In the genomic region with DNA sequence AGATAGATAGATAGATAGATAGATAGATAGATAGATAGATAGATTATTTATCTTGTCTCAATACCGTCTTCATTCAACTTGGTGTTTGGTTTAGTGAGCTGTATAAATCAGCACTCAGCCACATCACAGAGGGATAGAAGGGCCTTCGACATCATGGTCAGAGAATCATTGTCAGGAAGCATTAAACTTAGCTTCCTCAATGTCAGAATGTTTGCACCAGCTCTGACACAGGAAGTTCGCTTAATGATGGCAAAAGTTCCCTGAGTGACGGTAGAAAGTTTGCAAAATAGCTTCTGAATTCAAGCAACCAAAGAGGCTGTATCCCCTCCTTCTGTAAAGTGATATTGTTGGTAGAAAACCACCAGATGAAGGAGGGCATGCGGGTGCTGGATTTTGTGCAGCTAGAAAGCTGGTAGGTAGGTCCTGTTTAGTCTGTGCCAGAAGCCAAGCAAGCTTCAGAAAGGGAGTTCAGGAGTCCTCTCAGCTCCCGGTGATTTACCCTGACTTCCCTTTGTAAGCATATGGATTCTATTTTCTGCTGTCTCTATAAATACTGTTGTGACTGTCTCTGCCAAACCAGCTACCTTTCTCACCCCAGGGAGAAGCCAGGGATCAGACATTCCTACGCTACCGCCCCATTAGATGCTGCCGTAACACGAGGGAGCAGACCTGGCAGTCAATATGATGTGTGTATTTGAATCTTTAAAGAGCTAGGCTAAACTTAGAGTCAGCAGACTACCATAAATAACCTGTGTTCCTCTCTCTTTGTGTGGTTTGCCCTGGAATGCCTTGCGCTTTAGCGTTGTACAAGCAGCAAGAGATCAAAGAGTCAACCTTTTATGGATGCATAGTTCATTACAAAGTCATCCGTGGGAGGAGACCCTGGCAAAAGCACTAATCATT, we compare ENCODE assay signal across 1 cellular context.
TF ChIP-seq lines count a peak whose summit lies in the region.

No MANE protein-coding gene starts in this region.

TF ChIP-seq in HepG2, 621 proteins besides CTCF, POLR2A, EP300 and RAD21 (continued from another document):
- no peak for TF ChIP-seq ZFP1 (CRISPR knock-in tag; IDR thresholded peaks at IDR 0.05)
- TF ChIP-seq ARID5B (CRISPR knock-in tag; IDR thresholded peaks at IDR 0.05): peak; percentile 16; the same call in 1 of the 2 replicates
- peak; percentile 43; the same call in 1 of the 2 replicates for TF ChIP-seq TCF7 (IDR thresholded peaks at IDR 0.05; ENCODE audit: low read depth)
- no peak for TF ChIP-seq RNF219 (CRISPR knock-in tag; IDR thresholded peaks at IDR 0.05)
- TF ChIP-seq TBX2 (CRISPR knock-in tag; IDR thresholded peaks at IDR 0.05; ENCODE audit: borderline replicate concordance): no peak
- no peak for TF ChIP-seq SOX13 (IDR thresholded peaks at IDR 0.05)
- TF ChIP-seq SOX13 (CRISPR knock-in tag; conservative IDR thresholded peaks at IDR 0.05 in 1 of 2, IDR thresholded peaks at IDR 0.05 in 1 of 2): peak in 1 of 2 experiments; percentile 21; a peak in 1 of 4 replicates
- TF ChIP-seq ZNF552 (CRISPR knock-in tag; IDR thresholded peaks at IDR 0.05; ENCODE audit: borderline replicate concordance): no peak
- TF ChIP-seq ZC3H4 (CRISPR knock-in tag; IDR thresholded peaks at IDR 0.05; ENCODE audit: borderline replicate concordance): no peak
- TF ChIP-seq, protein P1, sequence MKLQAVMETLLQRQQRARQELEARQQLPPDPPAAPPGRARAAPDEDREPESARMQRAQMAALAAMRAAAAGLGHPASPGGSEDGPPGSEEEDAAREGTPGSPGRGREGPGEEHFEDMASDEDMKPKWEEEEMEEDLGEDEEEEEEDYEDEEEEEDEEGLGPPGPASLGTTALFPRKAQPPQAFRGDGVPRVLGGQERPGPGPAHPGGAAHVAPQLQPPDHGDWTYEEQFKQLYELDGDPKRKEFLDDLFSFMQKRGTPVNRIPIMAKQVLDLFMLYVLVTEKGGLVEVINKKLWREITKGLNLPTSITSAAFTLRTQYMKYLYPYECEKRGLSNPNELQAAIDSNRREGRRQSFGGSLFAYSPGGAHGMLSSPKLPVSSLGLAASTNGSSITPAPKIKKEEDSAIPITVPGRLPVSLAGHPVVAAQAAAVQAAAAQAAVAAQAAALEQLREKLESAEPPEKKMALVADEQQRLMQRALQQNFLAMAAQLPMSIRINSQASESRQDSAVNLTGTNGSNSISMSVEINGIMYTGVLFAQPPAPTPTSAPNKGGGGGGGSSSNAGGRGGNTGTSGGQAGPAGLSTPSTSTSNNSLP (IDR thresholded peaks at IDR 0.05; ENCODE audit: low read depth, low read length): 0 out of 2 replicates have a peak, but pooled peaks have one; percentile 29
TF ChIP-seq in HepG2: peak in this region for 7.
